Comparison of ENCODE assay signal across 13 cellular contexts in the genomic region with DNA sequence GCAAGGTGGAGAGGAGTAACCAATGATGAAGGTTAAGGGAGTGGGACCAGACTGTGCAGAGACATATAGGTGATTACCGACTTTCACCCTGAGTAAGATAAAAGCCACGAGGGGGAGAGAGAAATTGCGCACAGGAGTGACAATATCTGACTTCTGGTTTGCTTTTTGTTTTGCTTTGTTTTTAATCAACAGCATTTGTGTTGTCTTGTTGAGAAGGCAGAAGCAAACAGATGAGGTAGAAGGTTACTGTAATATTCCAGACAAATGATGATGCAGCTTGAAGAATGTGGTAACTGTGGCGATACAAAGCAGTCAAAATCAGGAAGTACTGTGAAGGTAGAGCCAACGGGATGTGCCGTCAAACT. TPM values are rescaled to one million over a fixed set of nuclear protein-coding genes. Genes with fewer than 3 reads are reported as not detected.
DNase-seq lines count a peak whose midpoint lies in the region; ATAC-seq lines count a peak whose summit lies in the region.
"Had no signal": no experiment of that assay in that cellular context is flagged by ENCODE, and none has a peak within 500 bp of the region (broad histone marks: within the 10 kb centered on the region; RNA-seq: fewer than 3 reads in every experiment).

No MANE protein-coding gene starts in this region.

- no peak for DNase-seq in activated naive CD4-positive, alpha-beta T cell treated with anti-CD3 and anti-CD28 coated beads for 36 hours
- no peak for DNase-seq in activated naive CD4-positive, alpha-beta T cell treated with anti-CD3 and anti-CD28 coated beads, Interleukin-2, amount 50 U/mL, for 16 hours
- peak; percentile 12 to 20 for DNase-seq in Kasumi-1 (lab: John Stamatoyannopoulos, UW)
- peak in 1 of 2 donors; percentile 23 for DNase-seq in activated naive CD4-positive, alpha-beta T cell treated with anti-CD3 and anti-CD28 coated beads, Interleukin-2, amount 50 U/mL, for 72 hours (ENCODE audit: low spot score in 2 of 2)
- DNase-seq in stimulated activated naive B cell treated with anti-CD40 and anti-IgM and Interleukin-4, amounts not matched to agents 10 μg/mL and 1 μg/mL and 100 μg/mL, for 72 hours, result no peak
- no peak for DNase-seq in foreskin melanocyte
- no peak for DNase-seq in SKM-1 treated with dmso at 0.1 percent for 144 hours (lab: John Stamatoyannopoulos, UW; ENCODE audit: unreplicated experiment)
- DNase-seq in left ventricle myocardium superior, result no peak
- DNase-seq: DMS79, NCI-H2107, PC-9 had no signal

- H3K4me3 Mint-ChIP-seq in activated naive CD4-positive, alpha-beta T cell treated with anti-CD3 and anti-CD28 coated beads for 36 hours, result no peak overlapping the region
- no peak overlapping the region for H3K4me3 Mint-ChIP-seq in stimulated activated naive B cell treated with anti-CD40 and anti-IgM and Interleukin-4, amounts not matched to agents 10 μg/mL and 1 μg/mL and 100 μg/mL, for 72 hours

- peaks cover 44% of the 10 kb centered on the region for H3K4me1 Mint-ChIP-seq in activated naive CD4-positive, alpha-beta T cell treated with anti-CD3 and anti-CD28 coated beads for 36 hours (ENCODE audit: low read depth)
- peaks cover 20 to 28% of the 10 kb centered on the region in 2 donors for H3K4me1 Mint-ChIP-seq in stimulated activated naive B cell treated with anti-CD40 and anti-IgM and Interleukin-4, amounts not matched to agents 10 μg/mL and 1 μg/mL and 100 μg/mL, for 72 hours

- H3K9me3 Mint-ChIP-seq in activated naive CD4-positive, alpha-beta T cell treated with anti-CD3 and anti-CD28 coated beads for 36 hours, result no peaks in the 10 kb centered on the region
- no peaks in the 10 kb centered on the region for H3K9me3 Mint-ChIP-seq in activated naive CD4-positive, alpha-beta T cell treated with anti-CD3 and anti-CD28 coated beads, Interleukin-2, amount 50 U/mL, for 72 hours
- no peaks in the 10 kb centered on the region for H3K9me3 Mint-ChIP-seq in stimulated activated naive B cell treated with anti-CD40 and anti-IgM and Interleukin-4, amounts not matched to agents 10 μg/mL and 1 μg/mL and 100 μg/mL, for 72 hours
- H3K9me3 Mint-ChIP-seq: brain had no signal

- H3K27ac Mint-ChIP-seq in activated naive CD4-positive, alpha-beta T cell treated with anti-CD3 and anti-CD28 coated beads for 36 hours, result peak overlapping the region; percentile 80
- H3K27ac Mint-ChIP-seq in activated naive CD4-positive, alpha-beta T cell treated with anti-CD3 and anti-CD28 coated beads, Interleukin-2, amount 50 U/mL, for 72 hours, result peak overlapping the region; percentile 78 to 92
- peak overlapping the region; percentile 1 for H3K27ac Mint-ChIP-seq in stimulated activated naive B cell treated with anti-CD40 and anti-IgM and Interleukin-4, amounts not matched to agents 10 μg/mL and 1 μg/mL and 100 μg/mL, for 72 hours
- H3K27ac Mint-ChIP-seq: brain had no signal

- CTCF ChIA-PET in activated naive CD4-positive, alpha-beta T cell treated with anti-CD3 and anti-CD28 coated beads for 36 hours (lab: Charles Lee), result no interaction called here

- no peaks in the 10 kb centered on the region for H3K27me3 Mint-ChIP-seq in activated naive CD4-positive, alpha-beta T cell treated with anti-CD3 and anti-CD28 coated beads for 36 hours (ENCODE audit: low read depth)
- H3K27me3 Mint-ChIP-seq in stimulated activated naive B cell treated with anti-CD40 and anti-IgM and Interleukin-4, amounts not matched to agents 10 μg/mL and 1 μg/mL and 100 μg/mL, for 72 hours, result no peaks in the 10 kb centered on the region
- H3K27me3 Mint-ChIP-seq: brain had no signal

- intact Hi-C loops in activated naive CD4-positive, alpha-beta T cell treated with anti-CD3 and anti-CD28 coated beads for 36 hours (cut with micrococcal nuclease), result no loop called here
- intact Hi-C loops in left ventricle myocardium superior (cut with micrococcal nuclease), result no loop called here

- H3K36me3 Mint-ChIP-seq in activated naive CD4-positive, alpha-beta T cell treated with anti-CD3 and anti-CD28 coated beads for 36 hours (ENCODE audit: low read depth), result peaks cover 14% of the 10 kb centered on the region
- H3K36me3 Mint-ChIP-seq in activated naive CD4-positive, alpha-beta T cell treated with anti-CD3 and anti-CD28 coated beads, Interleukin-2, amount 50 U/mL, for 72 hours, result peaks cover 0 to 1% of the 10 kb centered on the region in 2 donors
- H3K36me3 Mint-ChIP-seq in stimulated activated naive B cell treated with anti-CD40 and anti-IgM and Interleukin-4, amounts not matched to agents 10 μg/mL and 1 μg/mL and 100 μg/mL, for 72 hours, result peaks cover 18 to 40% of the 10 kb centered on the region in 2 donors

- peak; percentile 82 to 96 for ATAC-seq in activated naive CD4-positive, alpha-beta T cell treated with anti-CD3 and anti-CD28 coated beads, Interleukin-2, amount 50 U/mL, for 72 hours
- ATAC-seq in stimulated activated naive B cell treated with anti-CD40 and anti-IgM and Interleukin-4, amounts not matched to agents 10 μg/mL and 1 μg/mL and 100 μg/mL, for 72 hours (replicated peaks), result peak in 1 of 2 donors; percentile 53
- ATAC-seq in left ventricle myocardium superior, result no peak
- ATAC-seq: left lobe of liver had no signal

RNA-seq across cellular contexts. Expression of gene PELP1, which starts 7.5 kb away (rescaled TPM):
- 10 to 100 TPM; 79.0 to 91.2 TPM for total RNA-seq in activated naive CD4-positive, alpha-beta T cell treated with anti-CD3 and anti-CD28 coated beads for 36 hours
- 100 to 1,000 TPM in 1 of 2 donors, 10 to 100 TPM in 1; 99.1 to 126 TPM for total RNA-seq in activated naive CD4-positive, alpha-beta T cell treated with anti-CD3 and anti-CD28 coated beads, Interleukin-2, amount 50 U/mL, for 72 hours
- total RNA-seq in left ventricle myocardium superior, result 36.8 TPM

RNA-seq across cellular contexts. Expression of gene ARRB2, which starts 14.0 kb away (rescaled TPM):
- total RNA-seq in activated naive CD4-positive, alpha-beta T cell treated with anti-CD3 and anti-CD28 coated beads for 36 hours, result 100 to 1,000 TPM; 169 to 174 TPM
- total RNA-seq in activated naive CD4-positive, alpha-beta T cell treated with anti-CD3 and anti-CD28 coated beads, Interleukin-2, amount 50 U/mL, for 72 hours, result 100 to 1,000 TPM; 209 to 271 TPM
- 35.0 TPM for total RNA-seq in left ventricle myocardium superior

RNA-seq across cellular contexts. Expression of gene MED11, which starts 34.8 kb away (rescaled TPM):
- 10 to 100 TPM; 15.9 to 17.1 TPM for total RNA-seq in activated naive CD4-positive, alpha-beta T cell treated with anti-CD3 and anti-CD28 coated beads for 36 hours
- 10 to 100 TPM; 22.8 to 24.5 TPM for total RNA-seq in activated naive CD4-positive, alpha-beta T cell treated with anti-CD3 and anti-CD28 coated beads, Interleukin-2, amount 50 U/mL, for 72 hours
- total RNA-seq in left ventricle myocardium superior, result 18.0 TPM

RNA-seq across cellular contexts. Expression of gene ZMYND15, which starts 43.2 kb away (rescaled TPM):
- total RNA-seq in activated naive CD4-positive, alpha-beta T cell treated with anti-CD3 and anti-CD28 coated beads for 36 hours, result under 1 TPM in 1 of 2 experiments, not detected in 1; 0.17 TPM
- under 1 TPM; 0.29 to 0.36 TPM for total RNA-seq in activated naive CD4-positive, alpha-beta T cell treated with anti-CD3 and anti-CD28 coated beads, Interleukin-2, amount 50 U/mL, for 72 hours
- 0.20 TPM for total RNA-seq in left ventricle myocardium superior

RNA-seq across cellular contexts. Expression of gene CXCL16, which starts 43.3 kb away (rescaled TPM):
- 1 to 10 TPM; 2.0 to 2.3 TPM for total RNA-seq in activated naive CD4-positive, alpha-beta T cell treated with anti-CD3 and anti-CD28 coated beads for 36 hours
- total RNA-seq in activated naive CD4-positive, alpha-beta T cell treated with anti-CD3 and anti-CD28 coated beads, Interleukin-2, amount 50 U/mL, for 72 hours, result 1 to 10 TPM; 4.9 to 6.1 TPM
- 3.5 TPM for total RNA-seq in left ventricle myocardium superior

Comparison
In these comparisons a context has a peak if more than half of its experiments do, and no peak if none do; other contexts are left out.
1. DNase-seq: peak in Kasumi-1 (2 of 2); none in activated naive CD4-positive, alpha-beta T cell treated with anti-CD3 and anti-CD28 coated beads for 36 hours (single experiment), activated naive CD4-positive, alpha-beta T cell treated with anti-CD3 and anti-CD28 coated beads, Interleukin-2, amount 50 U/mL, for 16 hours (single experiment), stimulated activated naive B cell treated with anti-CD40 and anti-IgM and Interleukin-4, amounts not matched to agents 10 μg/mL and 1 μg/mL and 100 μg/mL, for 72 hours (single experiment), foreskin melanocyte (single experiment), SKM-1 treated with dmso at 0.1 percent for 144 hours (single experiment) and left ventricle myocardium superior (single experiment).
2. H3K27ac Mint-ChIP-seq: peak in every context shown above with its lines; median percentile 85 in activated naive CD4-positive, alpha-beta T cell treated with anti-CD3 and anti-CD28 coated beads, Interleukin-2, amount 50 U/mL, for 72 hours; 80 in activated naive CD4-positive, alpha-beta T cell treated with anti-CD3 and anti-CD28 coated beads for 36 hours; 1 in stimulated activated naive B cell treated with anti-CD40 and anti-IgM and Interleukin-4, amounts not matched to agents 10 μg/mL and 1 μg/mL and 100 μg/mL, for 72 hours.